In genomic region chr1:234874291-234875288, GRCh38 we compare ENCODE assay signal across 10 cellular contexts.
DNase-seq lines count a peak whose midpoint lies in the region; TF ChIP-seq lines count a peak whose summit lies in the region.
"Had no signal": no experiment of that assay in that cellular context is flagged by ENCODE, and none has a peak within 500 bp of the region (broad histone marks: within the 10 kb centered on the region; RNA-seq: fewer than 3 reads in every experiment).

No MANE protein-coding gene starts in this region.

- intact Hi-C loops in esophagus squamous epithelium (cut with DNase I): no loop called here

- H3K36me3 ChIP-seq in esophagus squamous epithelium: no peaks in the 10 kb centered on the region

- no peaks in the 10 kb centered on the region for H3K36me3 Mint-ChIP-seq in activated CD4-positive, alpha-beta memory T cell treated with anti-CD3 and anti-CD28 coated beads, Interleukin-2, amount 10 ng/mL, durations not matched to agents 7 days and 5 days (ENCODE audit: low read depth)
- H3K36me3 Mint-ChIP-seq: activated naive CD8-positive, alpha-beta T cell; CD8-positive, alpha-beta T cell had no signal

- TF ChIP-seq CTCF in fibroblast of mammary gland (conservative IDR thresholded peaks at IDR 0.05; ENCODE audit: control insufficient read depth, insufficient read depth, low read depth, low read length): no peak
- no peak for TF ChIP-seq CTCF in esophagus squamous epithelium (IDR thresholded peaks at IDR 0.05)

- DNase-seq in Daoy (ENCODE audit: low read depth): peak; percentile 45
- DNase-seq in OCI-M1 (lab: John Stamatoyannopoulos, UW): peak; percentile 91
- peak; percentile 38 for DNase-seq in fibroblast of mammary gland (ENCODE audit: low read depth)
- peak; percentile 96 for DNase-seq in renal cortical epithelial cell (ENCODE audit: low read depth)
- DNase-seq in NCI-H526 treated with DMSO at 0.1 percent for 48 hours (lab: John Stamatoyannopoulos, UW): no peak
- no peak for DNase-seq in esophagus squamous epithelium (lab: John Stamatoyannopoulos, UW)
- no peak for DNase-seq in caudate nucleus (lab: John Stamatoyannopoulos, UW)
- DNase-seq in activated CD4-positive, alpha-beta memory T cell treated with anti-CD3 and anti-CD28 coated beads, Interleukin-2, amount 10 ng/mL, durations not matched to agents 7 days and 5 days: no peak
- DNase-seq: CD8-positive, alpha-beta T cell had no signal

- no peak for TF ChIP-seq POLR2A in esophagus squamous epithelium (IDR thresholded peaks at IDR 0.05)

- H3K27ac ChIP-seq in esophagus squamous epithelium: no peak overlapping the region
- H3K27ac ChIP-seq in caudate nucleus (ENCODE audit: low read depth, low read length): no peak overlapping the region

- no peak overlapping the region for H3K4me3 Mint-ChIP-seq in activated CD4-positive, alpha-beta memory T cell treated with anti-CD3 and anti-CD28 coated beads, Interleukin-2, amount 10 ng/mL, durations not matched to agents 7 days and 5 days
- H3K4me3 Mint-ChIP-seq: activated naive CD8-positive, alpha-beta T cell; CD8-positive, alpha-beta T cell had no signal

- H3K4me1 ChIP-seq in esophagus squamous epithelium: peaks cover 10 to 17% (median 12%) of the 10 kb centered on the region in 3 donors

- H3K4me3 ChIP-seq in fibroblast of mammary gland (ENCODE audit: control insufficient read depth, low read depth, low read length): no peak overlapping the region
- no peak overlapping the region for H3K4me3 ChIP-seq in esophagus squamous epithelium

- POLR2A ChIA-PET in activated CD4-positive, alpha-beta memory T cell treated with anti-CD3 and anti-CD28 coated beads, Interleukin-2, amount 10 ng/mL, durations not matched to agents 7 days and 5 days (lab: Charles Lee): no interaction called here

- CTCF ChIA-PET in activated CD4-positive, alpha-beta memory T cell treated with anti-CD3 and anti-CD28 coated beads, Interleukin-2, amount 10 ng/mL, durations not matched to agents 7 days and 5 days (lab: Charles Lee): no interaction called here

- H3K9me3 ChIP-seq in esophagus squamous epithelium: no peaks in the 10 kb centered on the region

- peaks cover 25% of the 10 kb centered on the region for H3K4me1 Mint-ChIP-seq in activated CD4-positive, alpha-beta memory T cell treated with anti-CD3 and anti-CD28 coated beads, Interleukin-2, amount 10 ng/mL, durations not matched to agents 7 days and 5 days

- H3K9me3 Mint-ChIP-seq in activated CD4-positive, alpha-beta memory T cell treated with anti-CD3 and anti-CD28 coated beads, Interleukin-2, amount 10 ng/mL, durations not matched to agents 7 days and 5 days: no peaks in the 10 kb centered on the region
- H3K9me3 Mint-ChIP-seq: CD8-positive, alpha-beta T cell had no signal

- H3K27me3 Mint-ChIP-seq in activated CD4-positive, alpha-beta memory T cell treated with anti-CD3 and anti-CD28 coated beads, Interleukin-2, amount 10 ng/mL, durations not matched to agents 7 days and 5 days: no peaks in the 10 kb centered on the region
- H3K27me3 Mint-ChIP-seq: activated naive CD8-positive, alpha-beta T cell had no signal

- no peak overlapping the region for H3K27ac Mint-ChIP-seq in activated CD4-positive, alpha-beta memory T cell treated with anti-CD3 and anti-CD28 coated beads, Interleukin-2, amount 10 ng/mL, durations not matched to agents 7 days and 5 days
- H3K27ac Mint-ChIP-seq: activated naive CD8-positive, alpha-beta T cell; CD8-positive, alpha-beta T cell had no signal

- WGBS in esophagus squamous epithelium, 2 donors: 89 to 93% methylated on average over 17 to 20 of the region's 20 CpGs

- H3K27me3 ChIP-seq in esophagus squamous epithelium: no peaks in the 10 kb centered on the region

Comparison
In these comparisons a context has a peak if more than half of its experiments do, and no peak if none do; other contexts are left out.
1. DNase-seq: peak in Daoy (single experiment), OCI-M1 (single experiment), fibroblast of mammary gland (single experiment) and renal cortical epithelial cell (single experiment); none in NCI-H526 treated with DMSO at 0.1 percent for 48 hours (single experiment), esophagus squamous epithelium (single experiment), caudate nucleus (0 of 61) and activated CD4-positive, alpha-beta memory T cell treated with anti-CD3 and anti-CD28 coated beads, Interleukin-2, amount 10 ng/mL, durations not matched to agents 7 days and 5 days (single experiment).